In the genomic region with DNA sequence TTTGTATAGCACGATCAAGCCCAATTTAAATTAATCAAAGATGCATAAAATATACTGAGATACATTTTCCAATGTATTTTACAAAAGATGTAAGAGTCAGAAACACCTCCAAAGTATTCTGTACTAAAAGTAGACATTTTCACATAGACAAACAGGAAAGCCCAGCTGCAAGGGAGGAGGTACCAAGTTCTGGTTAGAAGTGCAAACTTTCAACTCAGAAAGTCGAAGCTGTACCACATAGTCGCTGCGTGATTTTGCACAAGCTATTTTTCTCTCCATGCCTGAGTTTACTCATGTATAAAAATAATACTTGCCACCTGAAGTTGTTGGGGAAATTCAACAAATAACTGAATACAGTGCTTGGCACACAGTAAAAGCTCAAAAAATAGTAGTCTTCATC, we compare ENCODE assay signal across 2 cellular contexts.
TF ChIP-seq lines count a peak whose summit lies in the region.

No MANE protein-coding gene starts in this region.

TF ChIP-seq in HepG2, 621 proteins besides CTCF, POLR2A, EP300 and RAD21:
- no peak for TF ChIP-seq ERF (CRISPR knock-in tag; IDR thresholded peaks at IDR 0.05)
- TF ChIP-seq, protein P1, sequence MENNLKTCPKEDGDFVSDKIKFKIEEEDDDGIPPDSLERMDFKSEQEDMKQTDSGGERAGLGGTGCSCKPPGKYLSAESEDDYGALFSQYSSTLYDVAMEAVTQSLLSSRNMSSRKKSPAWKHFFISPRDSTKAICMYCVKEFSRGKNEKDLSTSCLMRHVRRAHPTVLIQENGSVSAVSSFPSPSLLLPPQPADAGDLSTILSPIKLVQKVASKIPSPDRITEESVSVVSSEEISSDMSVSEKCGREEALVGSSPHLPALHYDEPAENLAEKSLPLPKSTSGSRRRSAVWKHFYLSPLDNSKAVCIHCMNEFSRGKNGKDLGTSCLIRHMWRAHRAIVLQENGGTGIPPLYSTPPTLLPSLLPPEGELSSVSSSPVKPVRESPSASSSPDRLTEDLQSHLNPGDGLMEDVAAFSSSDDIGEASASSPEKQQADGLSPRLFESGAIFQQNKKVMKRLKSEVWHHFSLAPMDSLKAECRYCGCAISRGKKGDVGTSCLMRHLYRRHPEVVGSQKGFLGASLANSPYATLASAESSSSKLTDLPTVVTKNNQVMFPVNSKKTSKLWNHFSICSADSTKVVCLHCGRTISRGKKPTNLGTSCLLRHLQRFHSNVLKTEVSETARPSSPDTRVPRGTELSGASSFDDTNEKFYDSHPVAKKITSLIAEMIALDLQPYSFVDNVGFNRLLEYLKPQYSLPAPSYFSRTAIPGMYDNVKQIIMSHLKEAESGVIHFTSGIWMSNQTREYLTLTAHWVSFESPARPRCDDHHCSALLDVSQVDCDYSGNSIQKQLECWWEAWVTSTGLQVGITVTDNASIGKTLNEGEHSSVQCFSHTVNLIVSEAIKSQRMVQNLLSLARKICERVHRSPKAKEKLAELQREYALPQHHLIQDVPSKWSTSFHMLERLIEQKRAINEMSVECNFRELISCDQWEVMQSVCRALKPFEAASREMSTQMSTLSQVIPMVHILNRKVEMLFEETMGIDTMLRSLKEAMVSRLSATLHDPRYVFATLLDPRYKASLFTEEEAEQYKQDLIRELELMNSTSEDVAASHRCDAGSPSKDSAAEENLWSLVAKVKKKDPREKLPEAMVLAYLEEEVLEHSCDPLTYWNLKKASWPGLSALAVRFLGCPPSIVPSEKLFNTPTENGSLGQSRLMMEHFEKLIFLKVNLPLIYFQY (CRISPR knock-in tag; IDR thresholded peaks at IDR 0.05; ENCODE audit: borderline replicate concordance) = no peak

TF ChIP-seq in GM12891, 5 proteins besides CTCF, POLR2A, EP300 and RAD21:
- TF ChIP-seq TAF1 (IDR thresholded peaks at IDR 0.05; ENCODE audit: low read depth, low read length) (no peak), SPI1 (IDR thresholded peaks at IDR 0.05; ENCODE audit: low read depth, low read length) (no peak), POLR2AphosphoS5 (IDR thresholded peaks at IDR 0.05; ENCODE audit: low read depth, low read length) (no peak), PAX5 (IDR thresholded peaks at IDR 0.05; ENCODE audit: insufficient read depth, low read length, severe bottlenecking) (no peak), POU2F2 (IDR thresholded peaks at IDR 0.05; ENCODE audit: low read depth, low read length) (no peak)
